9 cellular contexts compared by ENCODE assay signal in genomic region chr14:89721330-89721729, GRCh38.
DNase-seq lines count a peak whose midpoint lies in the region; ATAC-seq, FAIRE-seq and TF ChIP-seq lines count a peak whose summit lies in the region.
"Had no signal": no experiment of that assay in that cellular context is flagged by ENCODE, and none has a peak within 500 bp of the region (broad histone marks: within the 10 kb centered on the region; RNA-seq: fewer than 3 reads in every experiment).

No MANE protein-coding gene starts in this region.

- no peak overlapping the region for H3K9ac ChIP-seq in astrocyte (ENCODE audit: low read length)

- no peak for TF ChIP-seq CTCF in astrocyte (IDR thresholded peaks at IDR 0.05; ENCODE audit: insufficient read depth, low read depth, low read length)

- H3K79me2 ChIP-seq in astrocyte (ENCODE audit: insufficient read depth, low read length) = no peaks in the 10 kb centered on the region

- peaks cover 88% of the 10 kb centered on the region for H3K4me1 ChIP-seq in CD4-positive, alpha-beta memory T cell (ENCODE audit: insufficient read depth, low read length)
- H3K4me1 ChIP-seq in astrocyte (ENCODE audit: insufficient read depth, low read length) = no peaks in the 10 kb centered on the region

- FAIRE-seq in astrocyte (lab: Jason Lieb, UNC) = no peak

- peaks cover 0 to 4% (median 0%) of the 10 kb centered on the region in 8 donors for H3K9me3 Mint-ChIP-seq in CD4-positive, alpha-beta memory T cell
- H3K9me3 Mint-ChIP-seq in astrocyte (ENCODE audit: unreplicated experiment) = peaks cover 3% of the 10 kb centered on the region
- peaks cover 3% of the 10 kb centered on the region for H3K9me3 Mint-ChIP-seq in natural killer cell treated with Interleukin-12 subunit alpha and Interleukin-12 subunit beta and Interleukin-15 and Interleukin-18, amount 100 ng/mL, for 72 hours
- H3K9me3 Mint-ChIP-seq: neural crest cell had no signal

- peak overlapping the region; percentile 21 for H2AFZ ChIP-seq in astrocyte (ENCODE audit: low read depth, low read length)

- no peaks in the 10 kb centered on the region for H4K20me1 ChIP-seq in astrocyte (ENCODE audit: insufficient read depth, low read length)

- CTCF ChIA-PET in CD4-positive, alpha-beta memory T cell (lab: Charles Lee; ENCODE audit: partially characterized antibody) = interaction anchor here (0.7 to 2.9 kb wide), 16 partner anchors 14 to 544 kb away, joined by 3 to 32 read pairs (median 6); no protein-coding TSS in a partner anchor

- peak overlapping the region; percentile 87 to 98 (median 95) for H3K27ac Mint-ChIP-seq in CD4-positive, alpha-beta memory T cell
- H3K27ac Mint-ChIP-seq in astrocyte (ENCODE audit: unreplicated experiment) = peak overlapping the region; percentile 20
- H3K27ac Mint-ChIP-seq in natural killer cell treated with Interleukin-12 subunit alpha and Interleukin-12 subunit beta and Interleukin-15 and Interleukin-18, amount 100 ng/mL, for 72 hours = peak overlapping the region; percentile 93 to 96

- H3K36me3 Mint-ChIP-seq in CD4-positive, alpha-beta memory T cell = peaks cover 0 to 1% of the 10 kb centered on the region in 2 donors
- H3K36me3 Mint-ChIP-seq in astrocyte (ENCODE audit: low read depth, unreplicated experiment) = no peaks in the 10 kb centered on the region
- H3K36me3 Mint-ChIP-seq in natural killer cell treated with Interleukin-12 subunit alpha and Interleukin-12 subunit beta and Interleukin-15 and Interleukin-18, amount 100 ng/mL, for 72 hours = peaks cover 5% of the 10 kb centered on the region

- no peak overlapping the region for H3K4me2 ChIP-seq in astrocyte (ENCODE audit: low read length)

- intact Hi-C loops in CD4-positive, alpha-beta memory T cell (cut with micrococcal nuclease) = loop anchor here (1.0 to 5.0 kb wide), 8 partner anchors 20 to 544 kb away; partner anchors contain the start of genes FOXN3 and TDP1

- no peaks in the 10 kb centered on the region for H3K27me3 ChIP-seq in CD4-positive, alpha-beta memory T cell (ENCODE audit: insufficient read depth, low read length)
- H3K27me3 ChIP-seq in astrocyte (ENCODE audit: insufficient read depth, low read length) = no peaks in the 10 kb centered on the region

- POLR2A ChIA-PET in CD4-positive, alpha-beta memory T cell (lab: Charles Lee; ENCODE audit: partially characterized antibody) = interaction anchor here (0.6 to 3.5 kb wide), 26 partner anchors 9 to 662 kb away, joined by 3 to 92 read pairs (median 5); partner anchors contain the start of gene TDP1

- H3K27me3 Mint-ChIP-seq in CD4-positive, alpha-beta memory T cell = no peaks in the 10 kb centered on the region
- peaks cover 3% of the 10 kb centered on the region for H3K27me3 Mint-ChIP-seq in astrocyte (ENCODE audit: low read depth, unreplicated experiment)
- no peaks in the 10 kb centered on the region for H3K27me3 Mint-ChIP-seq in natural killer cell treated with Interleukin-12 subunit alpha and Interleukin-12 subunit beta and Interleukin-15 and Interleukin-18, amount 100 ng/mL, for 72 hours

- H3K4me3 Mint-ChIP-seq in CD4-positive, alpha-beta memory T cell = peak overlapping the region; percentile 49 to 82 (median 77)
- no peak overlapping the region for H3K4me3 Mint-ChIP-seq in astrocyte (ENCODE audit: unreplicated experiment)
- peak overlapping the region; percentile 63 for H3K4me3 Mint-ChIP-seq in natural killer cell treated with Interleukin-12 subunit alpha and Interleukin-12 subunit beta and Interleukin-15 and Interleukin-18, amount 100 ng/mL, for 72 hours
- H3K4me3 Mint-ChIP-seq: neural crest cell had no signal

- no peaks in the 10 kb centered on the region for H3K9me3 ChIP-seq in CD4-positive, alpha-beta memory T cell (ENCODE audit: control insufficient read depth in 1 of 2, low read length in 2 of 2)
- H3K9me3 ChIP-seq in astrocyte (ENCODE audit: insufficient read depth, low read depth, low read length) = no peaks in the 10 kb centered on the region

- H3K4me3 ChIP-seq in CD4-positive, alpha-beta memory T cell (ENCODE audit: low read length in 2 of 2) = peak overlapping the region; percentile 2 to 18
- peak overlapping the region; percentile 15 for H3K4me3 ChIP-seq in Jurkat, Clone E6-1 (ENCODE audit: low read length)
- no peak overlapping the region for H3K4me3 ChIP-seq in astrocyte (ENCODE audit: insufficient read depth, low read depth, low read length)

- ATAC-seq in natural killer cell treated with Interleukin-12 subunit alpha and Interleukin-12 subunit beta and Interleukin-15 and Interleukin-18, amount 100 ng/mL, for 72 hours = no peak
- ATAC-seq in HG03135 (IDR thresholded peaks at IDR 0.05; ENCODE audit: unreplicated experiment) = no peak
- no peak for ATAC-seq in HG02623 (IDR thresholded peaks at IDR 0.05; ENCODE audit: unreplicated experiment)

- H3K4me1 Mint-ChIP-seq in CD4-positive, alpha-beta memory T cell = peaks cover 70 to 89% (median 80%) of the 10 kb centered on the region in 4 donors
- H3K4me1 Mint-ChIP-seq in astrocyte (ENCODE audit: low read depth, unreplicated experiment) = peaks cover 3% of the 10 kb centered on the region
- peaks cover 69 to 78% of the 10 kb centered on the region in 2 donors for H3K4me1 Mint-ChIP-seq in natural killer cell treated with Interleukin-12 subunit alpha and Interleukin-12 subunit beta and Interleukin-15 and Interleukin-18, amount 100 ng/mL, for 72 hours (ENCODE audit: low read depth in 2 of 2)

- no peak for DNase-seq in CD4-positive, alpha-beta memory T cell
- DNase-seq in Jurkat, Clone E6-1 (ENCODE audit: low read depth, low spot score) = no peak
- DNase-seq in astrocyte (ENCODE audit: low read depth) (no peak), cortex of kidney (lab: John Stamatoyannopoulos, UW) (no peak), NCI-H526 treated with DMSO at 0.1 percent for 48 hours (lab: John Stamatoyannopoulos, UW) (no peak)
- no peak for DNase-seq in natural killer cell treated with Interleukin-12 subunit alpha and Interleukin-12 subunit beta and Interleukin-15 and Interleukin-18, amount 100 ng/mL, for 72 hours (ENCODE audit: low spot score)

- peak overlapping the region; percentile 67 for H3K27ac ChIP-seq in CD4-positive, alpha-beta memory T cell (ENCODE audit: low read depth, low read length)
- no peak overlapping the region for H3K27ac ChIP-seq in astrocyte (ENCODE audit: low read depth, low read length)

- H3K36me3 ChIP-seq in CD4-positive, alpha-beta memory T cell (ENCODE audit: insufficient read depth, low read length) = no peaks in the 10 kb centered on the region
- no peaks in the 10 kb centered on the region for H3K36me3 ChIP-seq in astrocyte (ENCODE audit: insufficient read depth, low read length)

Comparison
In these comparisons a context has a peak if more than half of its experiments do, and no peak if none do; other contexts are left out.
1. H3K27ac Mint-ChIP-seq: peak in every context shown above with its lines; median percentile 95 in CD4-positive, alpha-beta memory T cell; 94 in natural killer cell treated with Interleukin-12 subunit alpha and Interleukin-12 subunit beta and Interleukin-15 and Interleukin-18, amount 100 ng/mL, for 72 hours; 20 in astrocyte.